8 cellular contexts compared by ENCODE assay signal in genomic region chr3:134640872-134641470, GRCh38. TPM values are rescaled to one million over a fixed set of nuclear protein-coding genes. Genes with fewer than 3 reads are reported as not detected.
DNase-seq lines count a peak whose midpoint lies in the region; ATAC-seq and TF ChIP-seq lines count a peak whose summit lies in the region.

No MANE protein-coding gene starts in this region.

- no peak overlapping the region for H3K4me3 Mint-ChIP-seq in activated CD4-positive, alpha-beta T cell treated with anti-CD3 and anti-CD28 coated beads, Interleukin-2, amount 10 ng/mL, durations not matched to agents 24 days and 14 days

- no peaks in the 10 kb centered on the region for H3K36me3 Mint-ChIP-seq in activated CD4-positive, alpha-beta T cell treated with anti-CD3 and anti-CD28 coated beads, Interleukin-2, amount 10 ng/mL, durations not matched to agents 24 days and 14 days (ENCODE audit: low read depth)

- TF ChIP-seq CTCF in left lung (IDR thresholded peaks at IDR 0.05), result peak in 1 of 2 donors; percentile 18

- H3K36me3 ChIP-seq in left lung, result no peaks in the 10 kb centered on the region

- intact Hi-C loops in activated CD4-positive, alpha-beta T cell treated with anti-CD3 and anti-CD28 coated beads, Interleukin-2, amount 10 ng/mL, durations not matched to agents 24 days and 14 days (cut with micrococcal nuclease), result no loop called here
- intact Hi-C loops in left lung (cut with DNase I), result no loop called here

- no peaks in the 10 kb centered on the region for H3K4me1 ChIP-seq in left lung

- H3K27me3 Mint-ChIP-seq in activated CD4-positive, alpha-beta T cell treated with anti-CD3 and anti-CD28 coated beads, Interleukin-2, amount 10 ng/mL, durations not matched to agents 24 days and 14 days, result no peaks in the 10 kb centered on the region

- no peaks in the 10 kb centered on the region for H3K4me1 Mint-ChIP-seq in activated CD4-positive, alpha-beta T cell treated with anti-CD3 and anti-CD28 coated beads, Interleukin-2, amount 10 ng/mL, durations not matched to agents 24 days and 14 days

- H3K27ac Mint-ChIP-seq in activated CD4-positive, alpha-beta T cell treated with anti-CD3 and anti-CD28 coated beads, Interleukin-2, amount 10 ng/mL, durations not matched to agents 24 days and 14 days, result no peak overlapping the region

- H3K9me3 Mint-ChIP-seq in activated CD4-positive, alpha-beta T cell treated with anti-CD3 and anti-CD28 coated beads, Interleukin-2, amount 10 ng/mL, durations not matched to agents 24 days and 14 days, result no peaks in the 10 kb centered on the region

- no peaks in the 10 kb centered on the region for H3K27me3 ChIP-seq in left lung

- no peak overlapping the region for H3K27ac ChIP-seq in left lung

- peak; percentile 58 for DNase-seq in activated CD4-positive, alpha-beta T cell treated with anti-CD3 and anti-CD28 coated beads, Interleukin-2, amount 10 ng/mL, durations not matched to agents 24 days and 14 days
- DNase-seq in activated CD4-positive, alpha-beta T cell treated with anti-CD3 and anti-CD28 coated beads for 1 hour, result no peak
- peak; percentile 70 for DNase-seq in Jurkat, Clone E6-1 (ENCODE audit: low read depth, low spot score)
- DNase-seq in amniotic epithelial cell (ENCODE audit: low read depth), result peak; percentile 26
- DNase-seq in left lung, result no peak
- no peak for DNase-seq in activated effector memory CD4-positive, alpha-beta T cell treated with Interleukin-2 at 50 U/mL for 16 hours
- no peak for DNase-seq in effector CD8-positive, alpha-beta T cell (lab: John Stamatoyannopoulos, UW)
- DNase-seq in activated gamma-delta T cell treated with Interleukin-2 at 50 U/mL for 16 hours, result no peak

- peak; percentile 48 for ATAC-seq in left lung

- H3K9me3 ChIP-seq in left lung, result no peaks in the 10 kb centered on the region

- no peak overlapping the region for H3K4me3 ChIP-seq in Jurkat, Clone E6-1 (ENCODE audit: low read length)
- no peak overlapping the region for H3K4me3 ChIP-seq in left lung

RNA-seq across cellular contexts. Expression of gene KY, which starts 9.9 kb away (rescaled TPM):
- not detected in 2 replicates for total RNA-seq in activated CD4-positive, alpha-beta T cell treated with anti-CD3 and anti-CD28 coated beads, Interleukin-2, amount 10 ng/mL, durations not matched to agents 24 days and 14 days
- polyA plus RNA-seq in Jurkat, Clone E6-1 (2012; ENCODE audit: insufficient read depth, insufficient read length), result not detected
- under 1 TPM; 0.10 to 0.23 TPM for total RNA-seq in left lung

Comparison
In these comparisons a context has a peak if more than half of its experiments do, and no peak if none do; other contexts are left out.
1. DNase-seq: peak in activated CD4-positive, alpha-beta T cell treated with anti-CD3 and anti-CD28 coated beads, Interleukin-2, amount 10 ng/mL, durations not matched to agents 24 days and 14 days (single experiment), Jurkat, Clone E6-1 (single experiment) and amniotic epithelial cell (single experiment); none in activated CD4-positive, alpha-beta T cell treated with anti-CD3 and anti-CD28 coated beads for 1 hour (single experiment), left lung (0 of 2), activated effector memory CD4-positive, alpha-beta T cell treated with Interleukin-2 at 50 U/mL for 16 hours (single experiment), effector CD8-positive, alpha-beta T cell (single experiment) and activated gamma-delta T cell treated with Interleukin-2 at 50 U/mL for 16 hours (single experiment).